9 cellular contexts compared by ENCODE assay signal in genomic region chr13:46369506-46370268, GRCh38. TPM values are rescaled to one million over a fixed set of nuclear protein-coding genes. Genes with fewer than 3 reads are reported as not detected.
DNase-seq lines count a peak whose midpoint lies in the region; ATAC-seq and TF ChIP-seq lines count a peak whose summit lies in the region.
"Had no signal": no experiment of that assay in that cellular context is flagged by ENCODE, and none has a peak within 500 bp of the region (broad histone marks: within the 10 kb centered on the region; RNA-seq: fewer than 3 reads in every experiment).

No MANE protein-coding gene starts in this region.

- peak overlapping the region in 1 of 2 donors; percentile 32 for H3K4me3 Mint-ChIP-seq in activated T-cell treated with anti-CD3 and anti-CD28 coated beads, Interleukin-2, amount 50 U/mL, for 72 hours
- peak overlapping the region in 1 of 10 donors; percentile 52 for H3K4me3 Mint-ChIP-seq in naive thymus-derived CD8-positive, alpha-beta T cell
- H3K4me3 Mint-ChIP-seq: activated CD8-positive, alpha-beta T cell treated with anti-CD3 and anti-CD28 coated beads for 36 hours had no signal

- H3K4me1 Mint-ChIP-seq in activated T-cell treated with anti-CD3 and anti-CD28 coated beads, Interleukin-2, amount 50 U/mL, for 72 hours (ENCODE audit: low read depth), result peaks cover 29% of the 10 kb centered on the region
- H3K4me1 Mint-ChIP-seq in naive thymus-derived CD8-positive, alpha-beta T cell, result peaks cover 0 to 33% (median 5%) of the 10 kb centered on the region in 4 donors

- no peak overlapping the region for H3K4me3 ChIP-seq in fibroblast of pulmonary artery (replicated peaks; ENCODE audit: low read depth, low read length)
- H3K4me3 ChIP-seq in upper lobe of right lung, result no peak overlapping the region
- no peak overlapping the region for H3K4me3 ChIP-seq in ovary

- DNase-seq in activated T-cell treated with anti-CD3 and anti-CD28 coated beads, Interleukin-2, amount 50 U/mL, for 72 hours, result no peak
- no peak for DNase-seq in activated T-cell treated with anti-CD3 and anti-CD28 coated beads, Interleukin-2, amount 50 U/mL, for 48 hours
- DNase-seq in fibroblast of pulmonary artery (ENCODE audit: low read depth), result peak; percentile 70
- DNase-seq in upper lobe of right lung, result no peak
- no peak for DNase-seq in ovary
- DNase-seq in GM19240 (ENCODE audit: insufficient read length, low spot score), result no peak
- no peak for DNase-seq in naive thymus-derived CD8-positive, alpha-beta T cell
- DNase-seq: activated CD8-positive, alpha-beta T cell treated with anti-CD3 and anti-CD28 coated beads for 36 hours had no signal

- H3K27ac ChIP-seq in upper lobe of right lung (peak overlapping the region; percentile 73), ovary (no peak overlapping the region)

- TF ChIP-seq POLR2A in ovary (IDR thresholded peaks at IDR 0.05), result no peak

- no peaks in the 10 kb centered on the region for H3K36me3 Mint-ChIP-seq in activated T-cell treated with anti-CD3 and anti-CD28 coated beads, Interleukin-2, amount 50 U/mL, for 72 hours (ENCODE audit: insufficient read depth in 2 of 2)
- no peaks in the 10 kb centered on the region for H3K36me3 Mint-ChIP-seq in naive thymus-derived CD8-positive, alpha-beta T cell

- no peaks in the 10 kb centered on the region for H3K27me3 Mint-ChIP-seq in activated T-cell treated with anti-CD3 and anti-CD28 coated beads, Interleukin-2, amount 50 U/mL, for 72 hours (ENCODE audit: low read depth)
- peaks cover 0 to 2% (median 0%) of the 10 kb centered on the region in 5 donors for H3K27me3 Mint-ChIP-seq in naive thymus-derived CD8-positive, alpha-beta T cell
- H3K27me3 Mint-ChIP-seq: activated CD8-positive, alpha-beta T cell treated with anti-CD3 and anti-CD28 coated beads for 36 hours had no signal

- H3K9me3 ChIP-seq in upper lobe of right lung (no peaks in the 10 kb centered on the region), ovary (no peaks in the 10 kb centered on the region)

- no peak for TF ChIP-seq CTCF in fibroblast of pulmonary artery (IDR thresholded peaks at IDR 0.05; ENCODE audit: low read length, missing control alignments)
- TF ChIP-seq CTCF in upper lobe of right lung (IDR thresholded peaks at IDR 0.05), result no peak
- no peak for TF ChIP-seq CTCF in ovary (IDR thresholded peaks at IDR 0.05)

- peaks cover 2 to 3% of the 10 kb centered on the region in 2 donors for H3K9me3 Mint-ChIP-seq in activated T-cell treated with anti-CD3 and anti-CD28 coated beads, Interleukin-2, amount 50 U/mL, for 72 hours
- peaks cover 0 to 2% (median 0%) of the 10 kb centered on the region in 9 donors for H3K9me3 Mint-ChIP-seq in naive thymus-derived CD8-positive, alpha-beta T cell
- H3K9me3 Mint-ChIP-seq: activated CD8-positive, alpha-beta T cell treated with anti-CD3 and anti-CD28 coated beads for 36 hours had no signal

- POLR2A ChIA-PET in naive thymus-derived CD8-positive, alpha-beta T cell (lab: Charles Lee), result no interaction called here

- WGBS in ovary, 3 donors, result 6 to 12% (median 7%) methylated on average over 4 of the region's 4 CpGs

- H3K4me1 ChIP-seq in upper lobe of right lung, result peaks cover 15% of the 10 kb centered on the region
- peaks cover 5% of the 10 kb centered on the region for H3K4me1 ChIP-seq in ovary (ENCODE audit: insufficient read depth)

- no peak for TF ChIP-seq EP300 in ovary (IDR thresholded peaks at IDR 0.05)

- no peak overlapping the region for H3K27ac Mint-ChIP-seq in activated T-cell treated with anti-CD3 and anti-CD28 coated beads, Interleukin-2, amount 50 U/mL, for 72 hours
- H3K27ac Mint-ChIP-seq in naive thymus-derived CD8-positive, alpha-beta T cell, result peak overlapping the region in 2 of 10 donors; percentile 10 to 54
- H3K27ac Mint-ChIP-seq: activated CD8-positive, alpha-beta T cell treated with anti-CD3 and anti-CD28 coated beads for 36 hours had no signal

- peak; percentile 50 to 71 for ATAC-seq in activated T-cell treated with anti-CD3 and anti-CD28 coated beads, Interleukin-2, amount 50 U/mL, for 72 hours (replicated peaks in 1 of 2)
- ATAC-seq in HG03442 (IDR thresholded peaks at IDR 0.05; ENCODE audit: unreplicated experiment) (peak; percentile 67), upper lobe of right lung (peak; percentile 73)
- no peak for ATAC-seq in naive thymus-derived CD8-positive, alpha-beta T cell
- ATAC-seq: activated CD8-positive, alpha-beta T cell treated with anti-CD3 and anti-CD28 coated beads for 36 hours had no signal

- H3K27me3 ChIP-seq in upper lobe of right lung, result no peaks in the 10 kb centered on the region
- no peaks in the 10 kb centered on the region for H3K27me3 ChIP-seq in ovary

- no peaks in the 10 kb centered on the region for H3K36me3 ChIP-seq in upper lobe of right lung
- no peaks in the 10 kb centered on the region for H3K36me3 ChIP-seq in ovary

- intact Hi-C loops in upper lobe of right lung (cut with DNase I), result no loop called here
- intact Hi-C loops in ovary (cut with DNase I), result no loop called here

RNA-seq across cellular contexts. Expression of gene RUBCNL, which starts 17.4 kb away (rescaled TPM):
- total RNA-seq in activated T-cell treated with anti-CD3 and anti-CD28 coated beads, Interleukin-2, amount 50 U/mL, for 72 hours, result 10 to 100 TPM in 1 of 2 donors, 1 to 10 TPM in 1; 8.9 to 17.3 TPM
- total RNA-seq in upper lobe of right lung, result 2.9 TPM
- 1 to 10 TPM in 5 of 7 donors, under 1 TPM in 2; 0.60 to 4.5 (median 1.5) TPM for total RNA-seq in ovary
- 1 to 10 TPM in 1 of 2 donors, under 1 TPM in 1; 0.57 to 4.4 TPM for polyA plus RNA-seq in ovary
- 10 to 100 TPM in 1 of 2 experiments, 1 to 10 TPM in 1; 9.7 to 10.6 TPM for total RNA-seq in naive thymus-derived CD8-positive, alpha-beta T cell
- under 1 TPM in 2 of 3 donors, not detected in 1; 0.12 to 0.57 TPM for polyA plus RNA-seq in naive thymus-derived CD8-positive, alpha-beta T cell

Comparison
In these comparisons a context has a peak if more than half of its experiments do, and no peak if none do; other contexts are left out.
1. ATAC-seq: peak in activated T-cell treated with anti-CD3 and anti-CD28 coated beads, Interleukin-2, amount 50 U/mL, for 72 hours (2 of 2), HG03442 (single experiment) and upper lobe of right lung (single experiment); none in naive thymus-derived CD8-positive, alpha-beta T cell (0 of 2).